ENCODE assay signal across 26 cellular contexts in the genomic region with DNA sequence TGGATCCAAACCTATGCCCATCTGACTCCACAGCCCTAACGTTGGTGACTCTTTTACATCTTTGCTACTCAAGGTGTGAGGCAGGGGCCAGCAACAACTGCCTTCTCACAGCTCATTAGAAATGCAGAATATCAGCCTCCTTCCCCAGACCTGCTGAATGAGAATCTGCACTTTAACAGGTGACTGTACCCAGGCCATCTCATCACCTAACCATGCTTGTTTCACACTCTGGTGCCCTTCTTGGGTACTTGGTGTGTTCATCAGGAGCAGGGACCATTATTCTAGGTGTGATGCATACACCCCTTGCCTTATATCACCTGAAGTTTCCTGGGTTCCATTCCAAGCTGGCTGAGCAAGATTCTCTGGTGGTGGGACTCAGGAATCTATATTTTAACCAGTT.
"Had no signal": no experiment of that assay in that cellular context is flagged by ENCODE, and none has a peak within 500 bp of the region (broad histone marks: within the 10 kb centered on the region; RNA-seq: fewer than 3 reads in every experiment).

No MANE protein-coding gene starts in this region.

- H3K4me3 Mint-ChIP-seq: dendritic cell treated with granulocyte-macrophage colony-stimulating factor and Interleukin-4, amounts not matched to agents 40 ng/mL and 50 ng/mL, for 4 days; effector memory CD8-positive, alpha-beta T cell; endodermal cell; naive thymus-derived CD4-positive, alpha-beta T cell; natural killer cell had no signal

- H3K9me3 ChIP-seq: colonic mucosa, esophagus squamous epithelium, lower lobe of right lung had no signal

- ATAC-seq: effector memory CD8-positive, alpha-beta T cell; gastrocnemius medialis; heart right ventricle; left colon; left lobe of liver; lower lobe of right lung; naive thymus-derived CD4-positive, alpha-beta T cell; natural killer cell had no signal

- H3K36me3 ChIP-seq: colonic mucosa, esophagus squamous epithelium, gastrocnemius medialis, heart right ventricle, left ventricle myocardium inferior, lower lobe of right lung had no signal

- H3K9me3 Mint-ChIP-seq: effector memory CD8-positive, alpha-beta T cell; natural killer cell had no signal

- H3K4me1 Mint-ChIP-seq: endodermal cell had no signal

- FAIRE-seq: endometrium, islet of Langerhans, keratinocyte had no signal

- H3K4me1 ChIP-seq: colonic mucosa, esophagus squamous epithelium, gastrocnemius medialis, heart right ventricle, left ventricle myocardium inferior, lower lobe of right lung had no signal

- H3K27me3 ChIP-seq: colonic mucosa, esophagus squamous epithelium, gastrocnemius medialis, heart right ventricle had no signal

- H3K4me3 ChIP-seq: colonic mucosa, esophagus squamous epithelium, gastrocnemius medialis, heart right ventricle, left ventricle myocardium inferior, lower lobe of right lung had no signal

- H3K27ac Mint-ChIP-seq: dendritic cell treated with granulocyte-macrophage colony-stimulating factor and Interleukin-4, amounts not matched to agents 40 ng/mL and 50 ng/mL, for 4 days; effector memory CD8-positive, alpha-beta T cell; endodermal cell; natural killer cell had no signal

- DNase-seq: colonic mucosa; cortex of kidney; effector CD8-positive, alpha-beta T cell; effector memory CD8-positive, alpha-beta T cell; endodermal cell; esophagus squamous epithelium; foreskin fibroblast; foreskin melanocyte; gastrocnemius medialis; glutamatergic neuron; head of caudate nucleus; heart right ventricle; hippocampal formation; left colon; left ventricle myocardium inferior; lower lobe of right lung; mesenchymal stem cell; midbrain; naive thymus-derived CD4-positive, alpha-beta T cell; natural killer cell had no signal

- H3K27ac ChIP-seq: colonic mucosa, epithelial cell of prostate, esophagus squamous epithelium, gastrocnemius medialis, heart right ventricle, left ventricle myocardium inferior, lower lobe of right lung had no signal

- H3K27me3 Mint-ChIP-seq: dendritic cell treated with granulocyte-macrophage colony-stimulating factor and Interleukin-4, amounts not matched to agents 40 ng/mL and 50 ng/mL, for 4 days; naive thymus-derived CD4-positive, alpha-beta T cell had no signal

- H3K36me3 Mint-ChIP-seq: natural killer cell had no signal
